Comparison of ENCODE assay signal across 8 cellular contexts in genomic region chr2:231925303-231926179, GRCh38. TPM values are rescaled to one million over a fixed set of nuclear protein-coding genes. Genes with fewer than 3 reads are reported as not detected.
DNase-seq lines count a peak whose midpoint lies in the region; TF ChIP-seq lines count a peak whose summit lies in the region.

No MANE protein-coding gene starts in this region.

- peak overlapping the region; percentile 67 for H3K4me3 Mint-ChIP-seq in stimulated activated naive CD8-positive, alpha-beta T cell treated with anti-CD3 and anti-CD28 coated beads, Interleukin-15, Interleukin-2, amounts not matched to agents 100 ng/mL and 50 ng/mL, for 24 hours

- DNase-seq in GM10266 (ENCODE audit: extremely low spot score) (peak; percentile 92), HUDEP-2 (lab: John Stamatoyannopoulos, UW; ENCODE audit: unreplicated experiment in 76 of 76) (peak in 65 of 76 experiments; percentile 6 to 82 (median 61)), SJCRH30 (peak; percentile 87 to 95), foreskin melanocyte (peak; percentile 64), COR-L47 (lab: John Stamatoyannopoulos, UW) (no peak)
- DNase-seq in activated naive CD4-positive, alpha-beta T cell (lab: John Stamatoyannopoulos, UW), result peak; percentile 43 to 64 (median 49)

- H3K27me3 Mint-ChIP-seq in stimulated activated naive CD8-positive, alpha-beta T cell treated with anti-CD3 and anti-CD28 coated beads, Interleukin-15, Interleukin-2, amounts not matched to agents 100 ng/mL and 50 ng/mL, for 24 hours, result peaks cover 43% of the 10 kb centered on the region

- TF ChIP-seq CTCF in GM10266 (IDR thresholded peaks at IDR 0.05; ENCODE audit: control insufficient read depth, insufficient read depth, low read depth, missing control alignments), result peak; percentile 86

- H3K27ac Mint-ChIP-seq in stimulated activated naive CD8-positive, alpha-beta T cell treated with anti-CD3 and anti-CD28 coated beads, Interleukin-15, Interleukin-2, amounts not matched to agents 100 ng/mL and 50 ng/mL, for 24 hours, result no peak overlapping the region

- no peaks in the 10 kb centered on the region for H3K9me3 Mint-ChIP-seq in stimulated activated naive CD8-positive, alpha-beta T cell treated with anti-CD3 and anti-CD28 coated beads, Interleukin-15, Interleukin-2, amounts not matched to agents 100 ng/mL and 50 ng/mL, for 24 hours

- no peaks in the 10 kb centered on the region for H3K36me3 Mint-ChIP-seq in stimulated activated naive CD8-positive, alpha-beta T cell treated with anti-CD3 and anti-CD28 coated beads, Interleukin-15, Interleukin-2, amounts not matched to agents 100 ng/mL and 50 ng/mL, for 24 hours (ENCODE audit: low read depth)

- H3K36me3 ChIP-seq in SJCRH30 (no peaks in the 10 kb centered on the region), neuron (ENCODE audit: insufficient read depth, low read length) (peaks cover 24% of the 10 kb centered on the region)

- H3K9me3 ChIP-seq in SJCRH30 (replicated peaks) (no peaks in the 10 kb centered on the region), neuron (ENCODE audit: low read length) (no peaks in the 10 kb centered on the region)

- H3K27me3 ChIP-seq in SJCRH30 (no peaks in the 10 kb centered on the region), neuron (ENCODE audit: insufficient read depth, low read length) (no peaks in the 10 kb centered on the region)

- H3K4me1 Mint-ChIP-seq in stimulated activated naive CD8-positive, alpha-beta T cell treated with anti-CD3 and anti-CD28 coated beads, Interleukin-15, Interleukin-2, amounts not matched to agents 100 ng/mL and 50 ng/mL, for 24 hours (ENCODE audit: low read depth), result peaks cover 9% of the 10 kb centered on the region

- peak overlapping the region; percentile 71 for H2AFZ ChIP-seq in neuron (ENCODE audit: low read depth, low read length)

- peaks cover 9% of the 10 kb centered on the region; the same call in 1 of the 2 replicates for H3K4me1 ChIP-seq in SJCRH30
- peaks cover 56% of the 10 kb centered on the region for H3K4me1 ChIP-seq in neuron (ENCODE audit: insufficient read depth, low read length)

- H3K27ac ChIP-seq in SJCRH30, result peak overlapping the region; percentile 20; the same call in 1 of the 2 replicates

- H3K4me3 ChIP-seq in SJCRH30 (peak overlapping the region; percentile 71), neuron (ENCODE audit: low read length) (peak overlapping the region; percentile 65)

RNA-seq across cellular contexts. Expression of gene NPPC, which starts 0.7 kb away (rescaled TPM):
- 6.7 and 8.5 TPM in 2 replicates for total RNA-seq in SJCRH30 (2014; rRNA removed; shearing (Covaris generic))

RNA-seq across cellular contexts. Expression of gene DIS3L2, which starts 36.0 kb away (rescaled TPM):
- total RNA-seq in SJCRH30 (2014; rRNA removed; shearing (Covaris generic)), result 23.1 and 33.2 TPM in 2 replicates
